In the genomic region with DNA sequence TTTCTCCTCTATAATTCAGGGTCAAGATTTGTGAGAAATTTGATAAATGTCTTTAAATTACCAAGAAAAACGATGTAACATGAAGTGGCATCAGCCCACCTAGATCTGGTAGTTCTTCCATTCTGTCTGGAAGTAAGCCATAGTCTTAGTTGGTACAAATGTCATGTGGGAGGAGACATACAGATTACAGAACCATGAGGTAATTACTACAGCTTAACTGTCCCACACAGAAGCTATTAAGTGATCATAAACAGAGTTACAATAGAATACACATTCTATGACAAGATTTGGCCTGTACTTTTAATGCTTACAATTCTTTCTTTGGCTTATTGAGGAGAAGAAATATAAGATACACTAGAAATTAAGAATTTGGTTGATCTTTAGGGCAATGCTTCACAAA, we compare ENCODE assay signal across 22 cellular contexts. TPM values are rescaled to one million over a fixed set of nuclear protein-coding genes. Genes with fewer than 3 reads are reported as not detected.
DNase-seq lines count a peak whose midpoint lies in the region; ATAC-seq and TF ChIP-seq lines count a peak whose summit lies in the region.
"Had no signal": no experiment of that assay in that cellular context is flagged by ENCODE, and none has a peak within 500 bp of the region (broad histone marks: within the 10 kb centered on the region; RNA-seq: fewer than 3 reads in every experiment).

No MANE protein-coding gene starts in this region.

- H3K27me3 ChIP-seq in A673 (replicated peaks; ENCODE audit: insufficient read depth, low read depth, low read length, poor library complexity) = no peaks in the 10 kb centered on the region
- no peaks in the 10 kb centered on the region for H3K27me3 ChIP-seq in gastrocnemius medialis

- BruUV-seq in A673 (replicated peaks; lab: Mats Ljungman, UMichigan) = no TSS peak

- ATAC-seq in gastrocnemius medialis (peak in 1 of 2 donors; percentile 74), GM19455 (IDR thresholded peaks at IDR 0.05; ENCODE audit: unreplicated experiment) (no peak)

- no peaks in the 10 kb centered on the region for H3K36me3 ChIP-seq in A673 (ENCODE audit: insufficient read depth, low read length, poor library complexity, severe bottlenecking)
- no peaks in the 10 kb centered on the region for H3K36me3 ChIP-seq in HEK293 (ENCODE audit: control insufficient read depth in 2 of 2, insufficient read depth in 1 of 2, low read length in 2 of 2)
- no peaks in the 10 kb centered on the region for H3K36me3 ChIP-seq in gastrocnemius medialis
- H3K36me3 ChIP-seq: BLaER1 treated with 17β-estradiol and CSF1 and Interleukin-3, amounts not matched to agents 10 nM and 100 nM had no signal

- peak; percentile 59 for DNase-seq in A673 (ENCODE audit: low spot score)
- DNase-seq in NCI-H69 (lab: John Stamatoyannopoulos, UW) = peak; percentile 19
- DNase-seq in gastrocnemius medialis = no peak
- DNase-seq in HCEC 1CT = no peak
- no peak for DNase-seq in NCI-H1436 treated with DMSO at 0.1 percent for 48 hours (lab: John Stamatoyannopoulos, UW)
- DNase-seq: AML-193; CD4-positive, alpha-beta memory T cell; COR-L47; DMS79 treated with DMSO at 0.1 percent for 48 hours; GF-D8; MV-4-11; NCI-H1105; NCI-H146; NCI-H1930; NCI-H2107; RPMI8226; SHP77 had no signal

- TF ChIP-seq CTCF in A673 (conservative IDR thresholded peaks at IDR 0.05; ENCODE audit: low read depth, low read length) = no peak
- no peak for TF ChIP-seq CTCF in HEK293 (tag by site-specific recombination; IDR thresholded peaks at IDR 0.05)
- TF ChIP-seq CTCF in gastrocnemius medialis (IDR thresholded peaks at IDR 0.05 in 4 of 5, conservative IDR thresholded peaks at IDR 0.05 in 1 of 5) = no peak

- TF ChIP-seq POLR2A in gastrocnemius medialis (IDR thresholded peaks at IDR 0.05) = no peak

- H3K4me3 ChIP-seq in A673 (ENCODE audit: low read depth, low read length, poor library complexity, severe bottlenecking) = no peak overlapping the region
- H3K4me3 ChIP-seq in HEK293 (ENCODE audit: low read depth, low read length) = no peak overlapping the region
- H3K4me3 ChIP-seq in gastrocnemius medialis = no peak overlapping the region
- H3K4me3 ChIP-seq: BLaER1 treated with 17β-estradiol and CSF1 and Interleukin-3, amounts not matched to agents 10 nM and 100 nM; SK-N-MC had no signal

- H3K27ac ChIP-seq in A673 (ENCODE audit: low read depth, low read length, poor library complexity, severe bottlenecking) = no peak overlapping the region
- no peak overlapping the region for H3K27ac ChIP-seq in HEK293 (ENCODE audit: extremely low read depth, low read depth, low read length)
- peak overlapping the region; percentile 4 to 84 (median 28) for H3K27ac ChIP-seq in gastrocnemius medialis
- H3K27ac ChIP-seq: BLaER1 treated with 17β-estradiol and CSF1 and Interleukin-3, amounts not matched to agents 10 nM and 100 nM; KMS-11; SK-N-MC had no signal

- intact Hi-C loops in A673 (cut with micrococcal nuclease; ENCODE audit: unreplicated experiment) = no loop called here
- intact Hi-C loops in gastrocnemius medialis (cut with DNase I; ENCODE audit: low total_unique reads) = no loop called here

- in situ Hi-C loops in gastrocnemius medialis (cut with MboI; ENCODE audit: low sequenced_read_pairs in 4 of 4) = loop anchor here in 2 of 4 donors (5.0 to 10.0 kb wide), 2 partner anchors 54 to 62 kb away; a partner anchor contains a TSS

- CTCF ChIA-PET in A673 (lab: Charles Lee) (no interaction called here), HEK293 (lab: Yijun Ruan, JAX) (interaction anchor here (0.6 kb wide), 1 partner anchor 32 kb away, joined by 3 read pairs; no protein-coding TSS in a partner anchor)

- H3K4me1 ChIP-seq in A673 (ENCODE audit: insufficient read depth, low read length, poor library complexity, severe bottlenecking) (peaks cover 29% of the 10 kb centered on the region), HEK293 (ENCODE audit: control insufficient read depth, insufficient read depth, low read length) (peaks cover 17% of the 10 kb centered on the region), gastrocnemius medialis (peaks cover 26% of the 10 kb centered on the region in 2 donors)

- H3K9me3 ChIP-seq in A673 (ENCODE audit: low read depth, low read length, poor library complexity, severe bottlenecking) (no peaks in the 10 kb centered on the region), HEK293 (ENCODE audit: control insufficient read depth, insufficient read depth, low read depth, low read length) (no peaks in the 10 kb centered on the region), gastrocnemius medialis (no peaks in the 10 kb centered on the region)
- H3K9me3 ChIP-seq: BLaER1 treated with 17β-estradiol and CSF1 and Interleukin-3, amounts not matched to agents 10 nM and 100 nM had no signal

- POLR2A ChIA-PET in A673 (lab: Charles Lee; ENCODE audit: low non-redundant PET) (no interaction called here), HEK293 (lab: Yijun Ruan, JAX) (interaction anchor here (1.0 kb wide), 1 partner anchor 13 kb away, joined by 8 read pairs; a partner anchor contains a TSS)

TF ChIP-seq in HEK293, 187 proteins besides CTCF, POLR2A, EP300 and RAD21 (continues in another document):
- TF ChIP-seq, protein P1, sequence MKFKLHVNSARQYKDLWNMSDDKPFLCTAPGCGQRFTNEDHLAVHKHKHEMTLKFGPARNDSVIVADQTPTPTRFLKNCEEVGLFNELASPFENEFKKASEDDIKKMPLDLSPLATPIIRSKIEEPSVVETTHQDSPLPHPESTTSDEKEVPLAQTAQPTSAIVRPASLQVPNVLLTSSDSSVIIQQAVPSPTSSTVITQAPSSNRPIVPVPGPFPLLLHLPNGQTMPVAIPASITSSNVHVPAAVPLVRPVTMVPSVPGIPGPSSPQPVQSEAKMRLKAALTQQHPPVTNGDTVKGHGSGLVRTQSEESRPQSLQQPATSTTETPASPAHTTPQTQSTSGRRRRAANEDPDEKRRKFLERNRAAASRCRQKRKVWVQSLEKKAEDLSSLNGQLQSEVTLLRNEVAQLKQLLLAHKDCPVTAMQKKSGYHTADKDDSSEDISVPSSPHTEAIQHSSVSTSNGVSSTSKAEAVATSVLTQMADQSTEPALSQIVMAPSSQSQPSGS (tag by site-specific recombination; IDR thresholded peaks at IDR 0.05; ENCODE audit: low read depth) = peak; percentile 58
- TF ChIP-seq EGR2 (tag by site-specific recombination; IDR thresholded peaks at IDR 0.05; ENCODE audit: low read depth) = peak; percentile 70
- TF ChIP-seq, protein P2, sequence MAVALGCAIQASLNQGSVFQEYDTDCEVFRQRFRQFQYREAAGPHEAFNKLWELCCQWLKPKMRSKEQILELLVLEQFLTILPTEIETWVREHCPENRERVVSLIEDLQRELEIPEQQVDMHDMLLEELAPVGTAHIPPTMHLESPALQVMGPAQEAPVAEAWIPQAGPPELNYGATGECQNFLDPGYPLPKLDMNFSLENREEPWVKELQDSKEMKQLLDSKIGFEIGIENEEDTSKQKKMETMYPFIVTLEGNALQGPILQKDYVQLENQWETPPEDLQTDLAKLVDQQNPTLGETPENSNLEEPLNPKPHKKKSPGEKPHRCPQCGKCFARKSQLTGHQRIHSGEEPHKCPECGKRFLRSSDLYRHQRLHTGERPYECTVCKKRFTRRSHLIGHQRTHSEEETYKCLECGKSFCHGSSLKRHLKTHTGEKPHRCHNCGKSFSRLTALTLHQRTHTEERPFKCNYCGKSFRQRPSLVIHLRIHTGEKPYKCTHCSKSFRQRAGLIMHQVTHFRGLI (tag by site-specific recombination; IDR thresholded peaks at IDR 0.05) = no peak
- TF ChIP-seq, protein P3, sequence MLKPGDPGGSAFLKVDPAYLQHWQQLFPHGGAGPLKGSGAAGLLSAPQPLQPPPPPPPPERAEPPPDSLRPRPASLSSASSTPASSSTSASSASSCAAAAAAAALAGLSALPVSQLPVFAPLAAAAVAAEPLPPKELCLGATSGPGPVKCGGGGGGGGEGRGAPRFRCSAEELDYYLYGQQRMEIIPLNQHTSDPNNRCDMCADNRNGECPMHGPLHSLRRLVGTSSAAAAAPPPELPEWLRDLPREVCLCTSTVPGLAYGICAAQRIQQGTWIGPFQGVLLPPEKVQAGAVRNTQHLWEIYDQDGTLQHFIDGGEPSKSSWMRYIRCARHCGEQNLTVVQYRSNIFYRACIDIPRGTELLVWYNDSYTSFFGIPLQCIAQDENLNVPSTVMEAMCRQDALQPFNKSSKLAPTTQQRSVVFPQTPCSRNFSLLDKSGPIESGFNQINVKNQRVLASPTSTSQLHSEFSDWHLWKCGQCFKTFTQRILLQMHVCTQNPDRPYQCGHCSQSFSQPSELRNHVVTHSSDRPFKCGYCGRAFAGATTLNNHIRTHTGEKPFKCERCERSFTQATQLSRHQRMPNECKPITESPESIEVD (tag by site-specific recombination; IDR thresholded peaks at IDR 0.05) = peak; percentile 56; the same call in 1 of the 2 replicates
- TF ChIP-seq ZFHX2 (tag by site-specific recombination; conservative IDR thresholded peaks at IDR 0.05) = peak; percentile 84
- TF ChIP-seq WT1 (tag by site-specific recombination; IDR thresholded peaks at IDR 0.05) = peak; percentile 41
- TF ChIP-seq GLIS1 (tag by site-specific recombination; IDR thresholded peaks at IDR 0.05) = 0 out of 2 replicates have a peak, but pooled peaks have one; percentile 8
- TF ChIP-seq ZNF416 (tag by site-specific recombination; IDR thresholded peaks at IDR 0.05) = no peak
- no peak for TF ChIP-seq ZNF16 (tag by site-specific recombination; IDR thresholded peaks at IDR 0.05; ENCODE audit: low read depth)
- TF ChIP-seq OSR2 (tag by site-specific recombination; IDR thresholded peaks at IDR 0.05) = peak; percentile 72
- TF ChIP-seq ZEB2 (tag by site-specific recombination; IDR thresholded peaks at IDR 0.05) = 0 out of 2 replicates have a peak, but pooled peaks have one; percentile 16
- TF ChIP-seq ZNF211 (tag by site-specific recombination; IDR thresholded peaks at IDR 0.05; ENCODE audit: low read depth) = no peak
- TF ChIP-seq ZNF146 (tag by site-specific recombination; IDR thresholded peaks at IDR 0.05) = no peak
- TF ChIP-seq PRDM1 (tag by site-specific recombination; IDR thresholded peaks at IDR 0.05) = no peak
- TF ChIP-seq ZBTB17 (tag by site-specific recombination; IDR thresholded peaks at IDR 0.05) = peak; percentile 56; the same call in 1 of the 2 replicates
- TF ChIP-seq ZNF529 (tag by site-specific recombination; IDR thresholded peaks at IDR 0.05; ENCODE audit: insufficient replicate concordance) = no peak
- 0 out of 2 replicates have a peak, but pooled peaks have one; percentile 7 for TF ChIP-seq FEZF1 (tag by site-specific recombination; IDR thresholded peaks at IDR 0.05)
- TF ChIP-seq ZNF23 (tag by site-specific recombination; IDR thresholded peaks at IDR 0.05; ENCODE audit: borderline replicate concordance) = no peak
- peak; percentile 78 for TF ChIP-seq ZNF629 (tag by site-specific recombination; IDR thresholded peaks at IDR 0.05)
- peak; percentile 54; the same call in 1 of the 2 replicates for TF ChIP-seq SP7 (tag by site-specific recombination; IDR thresholded peaks at IDR 0.05)
- TF ChIP-seq ZNF324 (tag by site-specific recombination; IDR thresholded peaks at IDR 0.05) = no peak

RNA-seq across cellular contexts. Expression of a gene that starts 13.7 kb away (rescaled TPM):
- total RNA-seq in A673 (2021) = 24.0 and 25.0 TPM in 2 replicates
- 10 to 100 TPM; 28.3 to 76.4 (median 56.3) TPM for total RNA-seq in gastrocnemius medialis
- total RNA-seq: CD4-positive, alpha-beta memory T cell had no signal

Comparison
In these comparisons a context has a peak if more than half of its experiments do, and no peak if none do; other contexts are left out.
1. DNase-seq: peak in A673 (single experiment) and NCI-H69 (single experiment); none in gastrocnemius medialis (0 of 2), HCEC 1CT (single experiment) and NCI-H1436 treated with DMSO at 0.1 percent for 48 hours (single experiment).
2. H3K27ac ChIP-seq: peak in gastrocnemius medialis (4 of 4); none in A673 (single experiment) and HEK293 (single experiment).